Comparison of ENCODE assay signal across 13 cellular contexts in genomic region chr4:18980516-18981233, GRCh38.
DNase-seq lines count a peak whose midpoint lies in the region; ATAC-seq, FAIRE-seq and TF ChIP-seq lines count a peak whose summit lies in the region.
"Had no signal": no experiment of that assay in that cellular context is flagged by ENCODE, and none has a peak within 500 bp of the region (broad histone marks: within the 10 kb centered on the region; RNA-seq: fewer than 3 reads in every experiment).

No MANE protein-coding gene starts in this region.

- ATAC-seq in GM21528 (IDR thresholded peaks at IDR 0.05; ENCODE audit: low FRiP score, unreplicated experiment): peak; percentile 87
- peak; percentile 63 for ATAC-seq in HG03175 (IDR thresholded peaks at IDR 0.05; ENCODE audit: unreplicated experiment)
- ATAC-seq in RWPE2 (ENCODE audit: low read depth): peak; percentile 91
- ATAC-seq in HG03439 (IDR thresholded peaks at IDR 0.05; ENCODE audit: unreplicated experiment): no peak
- ATAC-seq: activated CD8-positive, alpha-beta memory T cell treated with anti-CD3 and anti-CD28 coated beads, Interleukin-2, amount 10 ng/mL, durations not matched to agents 7 days and 5 days had no signal

- no peak overlapping the region for H3K4me3 Mint-ChIP-seq in CD4-positive, alpha-beta memory T cell
- H3K4me3 Mint-ChIP-seq: activated CD8-positive, alpha-beta memory T cell treated with anti-CD3 and anti-CD28 coated beads, Interleukin-2, amount 10 ng/mL, durations not matched to agents 7 days and 5 days had no signal

- H3K9me3 ChIP-seq in RWPE2 (ENCODE audit: severe bottlenecking): no peaks in the 10 kb centered on the region
- no peaks in the 10 kb centered on the region for H3K9me3 ChIP-seq in CD4-positive, alpha-beta memory T cell (ENCODE audit: control insufficient read depth in 1 of 2, low read length in 2 of 2)
- H3K9me3 ChIP-seq: upper lobe of left lung had no signal

- H3K27me3 Mint-ChIP-seq in CD4-positive, alpha-beta memory T cell: no peaks in the 10 kb centered on the region
- H3K27me3 Mint-ChIP-seq: activated CD8-positive, alpha-beta memory T cell treated with anti-CD3 and anti-CD28 coated beads, Interleukin-2, amount 10 ng/mL, durations not matched to agents 7 days and 5 days had no signal

- intact Hi-C loops in CD4-positive, alpha-beta memory T cell (cut with micrococcal nuclease): no loop called here

- POLR2A ChIA-PET in CD4-positive, alpha-beta memory T cell (lab: Charles Lee; ENCODE audit: partially characterized antibody): no interaction called here

- FAIRE-seq in GM12892 (lab: Jason Lieb, UNC): peak; percentile 51

- DNase-seq in GM12892 (ENCODE audit: insufficient read length) (no peak), RWPE2 (ENCODE audit: low spot score) (no peak), DMS79 treated with DMSO at 0.1 percent for 48 hours (lab: John Stamatoyannopoulos, UW) (no peak), NCI-H2196 treated with DMSO at 0.1 percent for 48 hours (lab: John Stamatoyannopoulos, UW; ENCODE audit: unreplicated experiment) (no peak)
- DNase-seq in CD4-positive, alpha-beta memory T cell: no peak
- DNase-seq: activated CD8-positive, alpha-beta memory T cell treated with anti-CD3 and anti-CD28 coated beads, Interleukin-2, amount 10 ng/mL, durations not matched to agents 7 days and 5 days; GOT3; NCI-H69; retina; upper lobe of left lung had no signal

- TF ChIP-seq CTCF in RWPE2 (IDR thresholded peaks at IDR 0.05; ENCODE audit: poor library complexity, severe bottlenecking): no peak

- no peak overlapping the region for H3K4me3 ChIP-seq in RWPE2 (ENCODE audit: severe bottlenecking)
- H3K4me3 ChIP-seq in CD4-positive, alpha-beta memory T cell (ENCODE audit: low read length in 2 of 2): no peak overlapping the region
- H3K4me3 ChIP-seq: upper lobe of left lung had no signal

- H3K9me3 Mint-ChIP-seq in CD4-positive, alpha-beta memory T cell: peaks cover 0 to 14% (median 6%) of the 10 kb centered on the region in 8 donors

- no peaks in the 10 kb centered on the region for H3K36me3 Mint-ChIP-seq in CD4-positive, alpha-beta memory T cell
- H3K36me3 Mint-ChIP-seq: activated CD8-positive, alpha-beta memory T cell treated with anti-CD3 and anti-CD28 coated beads, Interleukin-2, amount 10 ng/mL, durations not matched to agents 7 days and 5 days had no signal

- no peaks in the 10 kb centered on the region for H3K36me3 ChIP-seq in RWPE2 (ENCODE audit: low read depth)
- no peaks in the 10 kb centered on the region for H3K36me3 ChIP-seq in CD4-positive, alpha-beta memory T cell (ENCODE audit: insufficient read depth, low read length)
- H3K36me3 ChIP-seq: upper lobe of left lung had no signal

- H3K27ac ChIP-seq in RWPE2 (ENCODE audit: poor library complexity, severe bottlenecking): peak overlapping the region; percentile 75
- H3K27ac ChIP-seq in CD4-positive, alpha-beta memory T cell (ENCODE audit: low read depth, low read length): no peak overlapping the region
- H3K27ac ChIP-seq: upper lobe of left lung had no signal

- peaks cover 17% of the 10 kb centered on the region for H3K4me1 ChIP-seq in RWPE2 (ENCODE audit: insufficient read depth, poor library complexity, severe bottlenecking)
- H3K4me1 ChIP-seq in CD4-positive, alpha-beta memory T cell (ENCODE audit: insufficient read depth, low read length): no peaks in the 10 kb centered on the region
- H3K4me1 ChIP-seq: upper lobe of left lung had no signal

- CTCF ChIA-PET in CD4-positive, alpha-beta memory T cell (lab: Charles Lee; ENCODE audit: partially characterized antibody): no interaction called here

- H3K27me3 ChIP-seq in RWPE2 (ENCODE audit: insufficient read depth, poor library complexity, severe bottlenecking): no peaks in the 10 kb centered on the region
- no peaks in the 10 kb centered on the region for H3K27me3 ChIP-seq in CD4-positive, alpha-beta memory T cell (ENCODE audit: insufficient read depth, low read length)
- H3K27me3 ChIP-seq: upper lobe of left lung had no signal

- H3K27ac Mint-ChIP-seq in CD4-positive, alpha-beta memory T cell: no peak overlapping the region
- H3K27ac Mint-ChIP-seq: activated CD8-positive, alpha-beta memory T cell treated with anti-CD3 and anti-CD28 coated beads, Interleukin-2, amount 10 ng/mL, durations not matched to agents 7 days and 5 days had no signal

- no peaks in the 10 kb centered on the region for H3K4me1 Mint-ChIP-seq in CD4-positive, alpha-beta memory T cell
- H3K4me1 Mint-ChIP-seq: activated CD8-positive, alpha-beta memory T cell treated with anti-CD3 and anti-CD28 coated beads, Interleukin-2, amount 10 ng/mL, durations not matched to agents 7 days and 5 days had no signal

- TF ChIP-seq POLR2A in GM12892 (IDR thresholded peaks at IDR 0.05; ENCODE audit: low read depth, low read length): no peak
